Comparison of ENCODE assay signal across 15 cellular contexts in genomic region chr10:4120454-4120853, GRCh38.
A peak's percentile ranks its signal among the peaks of the same experiment; 100 is the strongest.
DNase-seq lines count a peak whose midpoint lies in the region; ATAC-seq and TF ChIP-seq lines count a peak whose summit lies in the region.
"Had no signal": no experiment of that assay in that cellular context is flagged by ENCODE, and none has a peak within 500 bp of the region (broad histone marks: within the 10 kb centered on the region; RNA-seq: fewer than 3 reads in every experiment).

No MANE protein-coding gene starts in this region.

- peak; percentile 98 for ATAC-seq in T-helper 17 cell
- peak; percentile 21 for ATAC-seq in left colon
- ATAC-seq in upper lobe of left lung (ENCODE audit: low FRiP score in 2 of 2), result peak in 1 of 2 donors; percentile 75
- ATAC-seq: psoas muscle had no signal

- intact Hi-C loops in left colon (cut with DNase I, micrococcal nuclease), result no loop called here

- no peaks in the 10 kb centered on the region for H3K27me3 Mint-ChIP-seq in T-helper 17 cell

- WGBS in upper lobe of left lung, 2 donors, result 37 to 41% methylated on average over 2 of the region's 2 CpGs

- H3K4me3 Mint-ChIP-seq in T-helper 17 cell, result no peak overlapping the region
- H3K4me3 Mint-ChIP-seq: activated naive CD4-positive, alpha-beta T cell treated with anti-CD3 and anti-CD28 coated beads, Interleukin-2, amount 10 ng/mL, durations not matched to agents 7 days and 5 days had no signal

- TF ChIP-seq CTCF in upper lobe of left lung (IDR thresholded peaks at IDR 0.05), result no peak

- H3K27ac Mint-ChIP-seq in T-helper 17 cell, result no peak overlapping the region
- H3K27ac Mint-ChIP-seq: activated naive CD4-positive, alpha-beta T cell treated with anti-CD3 and anti-CD28 coated beads, Interleukin-2, amount 10 ng/mL, durations not matched to agents 7 days and 5 days had no signal

- H3K36me3 Mint-ChIP-seq in T-helper 17 cell (ENCODE audit: low read depth), result no peaks in the 10 kb centered on the region

- peak overlapping the region in 1 of 4 donors; percentile 4 for H3K27ac ChIP-seq in upper lobe of left lung
- H3K27ac ChIP-seq: dorsolateral prefrontal cortex, GM23248 had no signal

- TF ChIP-seq POLR2A in upper lobe of left lung (IDR thresholded peaks at IDR 0.05), result no peak
- no peak for TF ChIP-seq POLR2A in erythroblast (IDR thresholded peaks at IDR 0.05; ENCODE audit: low read length)

- peak; percentile 19 for DNase-seq in stimulated activated CD4-positive, alpha-beta T cell treated with anti-CD3 and anti-CD28 coated beads, Interleukin-4, amount 100 ng/mL, for 1 hour
- DNase-seq in stimulated activated CD4-positive, alpha-beta T cell treated with anti-CD3 and anti-CD28 coated beads, Interleukin-12 subunit alpha, Interleukin-12 subunit beta, amount 100 ng/mL, for 4 hours, result no peak
- DNase-seq in T-helper 17 cell (peak in 2 of 3 donors; percentile 19 to 46), left colon (peak in 1 of 2 donors; percentile 23), upper lobe of left lung (peak; percentile 20 to 34), erythroblast (lab: John Stamatoyannopoulos, UW) (no peak), T1000 (lab: John Stamatoyannopoulos, UW) (no peak), DMS53 (lab: John Stamatoyannopoulos, UW) (no peak)
- DNase-seq: activated naive CD4-positive, alpha-beta T cell treated with anti-CD3 and anti-CD28 coated beads, Interleukin-2, amount 10 ng/mL, durations not matched to agents 7 days and 5 days; AML-193; dorsolateral prefrontal cortex; GM23248; NCI-H446 treated with DMSO at 0.1 percent for 48 hours; psoas muscle; SIG-M5 had no signal

- H3K27me3 ChIP-seq in upper lobe of left lung, result no peaks in the 10 kb centered on the region
- H3K27me3 ChIP-seq: dorsolateral prefrontal cortex had no signal

- no peaks in the 10 kb centered on the region for H3K9me3 ChIP-seq in T-helper 17 cell (ENCODE audit: control insufficient read depth, low read length, poor library complexity, severe bottlenecking)
- no peaks in the 10 kb centered on the region for H3K9me3 ChIP-seq in upper lobe of left lung
- H3K9me3 ChIP-seq: psoas muscle had no signal

- TF ChIP-seq EP300 in upper lobe of left lung (IDR thresholded peaks at IDR 0.05), result no peak

- H3K4me3 ChIP-seq in upper lobe of left lung, result no peak overlapping the region
- H3K4me3 ChIP-seq: dorsolateral prefrontal cortex, GM23248, psoas muscle had no signal

- no peaks in the 10 kb centered on the region for H3K36me3 ChIP-seq in upper lobe of left lung

- peaks cover 9 to 18% (median 13%) of the 10 kb centered on the region in 4 donors for H3K4me1 ChIP-seq in upper lobe of left lung
- H3K4me1 ChIP-seq: psoas muscle had no signal

- peaks cover 16% of the 10 kb centered on the region for H3K4me1 Mint-ChIP-seq in T-helper 17 cell

Comparison
In these comparisons a context has a peak if more than half of its experiments do, and no peak if none do; other contexts are left out.
1. DNase-seq: peak in stimulated activated CD4-positive, alpha-beta T cell treated with anti-CD3 and anti-CD28 coated beads, Interleukin-4, amount 100 ng/mL, for 1 hour (single experiment), T-helper 17 cell (2 of 3) and upper lobe of left lung (2 of 2); none in stimulated activated CD4-positive, alpha-beta T cell treated with anti-CD3 and anti-CD28 coated beads, Interleukin-12 subunit alpha, Interleukin-12 subunit beta, amount 100 ng/mL, for 4 hours (single experiment), erythroblast (0 of 2), T1000 (single experiment) and DMS53 (single experiment).